Comparison of ENCODE assay signal across 1 cellular context in genomic region chr1:25232027-25232865, GRCh38.
TF ChIP-seq lines count a peak whose summit lies in the region.

Gene SYF2 (minus strand): TSS chr1:25232502. CDS start chr1:25232467, 35 bp downstream.

TF ChIP-seq in HepG2, 621 proteins besides CTCF, POLR2A, EP300 and RAD21 (continued from another document and continues in another):
- no peak for TF ChIP-seq PRDM15 (CRISPR knock-in tag; IDR thresholded peaks at IDR 0.05)
- TF ChIP-seq PITX1 (CRISPR knock-in tag; IDR thresholded peaks at IDR 0.05), result peak; percentile 72; the same call in 1 of the 2 replicates
- TF ChIP-seq ZNF280B (CRISPR knock-in tag; IDR thresholded peaks at IDR 0.05; ENCODE audit: borderline replicate concordance), result no peak
- no peak for TF ChIP-seq ZNF770 (CRISPR knock-in tag; IDR thresholded peaks at IDR 0.05)
- TF ChIP-seq ASH2L (IDR thresholded peaks at IDR 0.05; ENCODE audit: insufficient read length, low read depth, low read length), result peak; percentile 72
- no peak for TF ChIP-seq ZNF44 (CRISPR knock-in tag; IDR thresholded peaks at IDR 0.05)
- no peak for TF ChIP-seq CCAR2 (optimal IDR thresholded peaks at IDR 0.05; ENCODE audit: low read depth, low read length)
- TF ChIP-seq RORA (CRISPR knock-in tag; IDR thresholded peaks at IDR 0.05), result no peak
- peak; percentile 94 for TF ChIP-seq NAIF1 (CRISPR knock-in tag; IDR thresholded peaks at IDR 0.05; ENCODE audit: borderline replicate concordance)
- TF ChIP-seq ZNF709 (CRISPR knock-in tag; IDR thresholded peaks at IDR 0.05), result no peak
- 0 out of 2 replicates have a peak, but pooled peaks have one; percentile 8 for TF ChIP-seq ZNF75D (CRISPR knock-in tag; IDR thresholded peaks at IDR 0.05; ENCODE audit: borderline replicate concordance)
- TF ChIP-seq FOXP4 (CRISPR knock-in tag; IDR thresholded peaks at IDR 0.05), result peak; percentile 41; the same call in 1 of the 2 replicates
- TF ChIP-seq BRD4 (CRISPR knock-in tag; IDR thresholded peaks at IDR 0.05), result no peak
- TF ChIP-seq ZNF747 (CRISPR knock-in tag; IDR thresholded peaks at IDR 0.05; ENCODE audit: borderline replicate concordance), result no peak
- no peak for TF ChIP-seq ZNF431 (CRISPR knock-in tag; IDR thresholded peaks at IDR 0.05; ENCODE audit: borderline replicate concordance, low read depth)
- peak; percentile 65 for TF ChIP-seq ATF1 (CRISPR knock-in tag; IDR thresholded peaks at IDR 0.05)
- TF ChIP-seq RFX5 (IDR thresholded peaks at IDR 0.05; ENCODE audit: low read depth, low read length), result 0 out of 2 replicates have a peak, but pooled peaks have one; percentile 11
- no peak for TF ChIP-seq STAT5B (CRISPR knock-in tag; IDR thresholded peaks at IDR 0.05)
- TF ChIP-seq TFAP4 (IDR thresholded peaks at IDR 0.05; ENCODE audit: borderline replicate concordance, low read depth), result no peak
- peak; percentile 61; the same call in 1 of the 2 replicates for TF ChIP-seq TP53 (CRISPR knock-in tag; conservative IDR thresholded peaks at IDR 0.05)
- no peak for TF ChIP-seq ZBTB42 (CRISPR knock-in tag; IDR thresholded peaks at IDR 0.05)
- no peak for TF ChIP-seq ZNF710 (CRISPR knock-in tag; IDR thresholded peaks at IDR 0.05; ENCODE audit: borderline replicate concordance)
- TF ChIP-seq MAFG (CRISPR knock-in tag; IDR thresholded peaks at IDR 0.05), result no peak
- no peak for TF ChIP-seq ZNF546 (CRISPR knock-in tag; conservative IDR thresholded peaks at IDR 0.05)
- TF ChIP-seq CBX1 (IDR thresholded peaks at IDR 0.05; ENCODE audit: low read depth), result no peak
- peak; percentile 82 for TF ChIP-seq POLR2AphosphoS5 (IDR thresholded peaks at IDR 0.05; ENCODE audit: low read depth, low read length)
- peak; percentile 24; the same call in 1 of the 2 replicates for TF ChIP-seq ZNF138 (CRISPR knock-in tag; IDR thresholded peaks at IDR 0.05; ENCODE audit: low read depth)
- TF ChIP-seq SP140L (CRISPR knock-in tag; IDR thresholded peaks at IDR 0.05; ENCODE audit: borderline replicate concordance), result no peak
- no peak for TF ChIP-seq ATF7-NPFF (CRISPR knock-in tag; IDR thresholded peaks at IDR 0.05; ENCODE audit: low read depth)
- TF ChIP-seq ZNF362 (CRISPR knock-in tag; IDR thresholded peaks at IDR 0.05; ENCODE audit: borderline replicate concordance), result no peak
- TF ChIP-seq AGO1 (IDR thresholded peaks at IDR 0.05; ENCODE audit: low read depth, low read length, poor library complexity, severe bottlenecking), result no peak
- TF ChIP-seq ERF (CRISPR knock-in tag; IDR thresholded peaks at IDR 0.05), result no peak
- 0 out of 2 replicates have a peak, but pooled peaks have one; percentile 29 for TF ChIP-seq ZNF256 (CRISPR knock-in tag; conservative IDR thresholded peaks at IDR 0.05)
- peak; percentile 87 for TF ChIP-seq HBP1 (CRISPR knock-in tag; IDR thresholded peaks at IDR 0.05; ENCODE audit: low read depth)
- TF ChIP-seq TBP (CRISPR knock-in tag; IDR thresholded peaks at IDR 0.05), result no peak
- TF ChIP-seq ARID5B (CRISPR knock-in tag; IDR thresholded peaks at IDR 0.05), result no peak
- TF ChIP-seq ZMAT3 (CRISPR knock-in tag; conservative IDR thresholded peaks at IDR 0.05), result 0 out of 2 replicates have a peak, but pooled peaks have one; percentile 79
- no peak for TF ChIP-seq NFRKB (IDR thresholded peaks at IDR 0.05)
- TF ChIP-seq TAF15 (IDR thresholded peaks at IDR 0.05; ENCODE audit: low read depth, low read length, poor library complexity, severe bottlenecking), result no peak
- no peak for TF ChIP-seq FOSL1 (CRISPR knock-in tag; IDR thresholded peaks at IDR 0.05; ENCODE audit: borderline replicate concordance)
